ENCODE assay signal across 1 cellular context in genomic region chr6:134328138-134328537, GRCh38.
TF ChIP-seq lines count a peak whose summit lies in the region.

No MANE protein-coding gene starts in this region.

TF ChIP-seq in GM23338, 12 proteins besides CTCF, POLR2A, EP300 and RAD21 (continued from another document):
- TF ChIP-seq ZNF462 (CRISPR knock-in tag; IDR thresholded peaks at IDR 0.05) (no peak), ETS1 (IDR thresholded peaks at IDR 0.05) (no peak), CREB1 (CRISPR knock-in tag; IDR thresholded peaks at IDR 0.05; ENCODE audit: low read depth) (no peak), EZH2 (IDR thresholded peaks at IDR 0.05; ENCODE audit: low read depth, unreplicated experiment) (no peak), EZH2phosphoT487 (IDR thresholded peaks at IDR 0.05; ENCODE audit: unreplicated experiment) (no peak), ZNF114 (CRISPR knock-in tag; IDR thresholded peaks at IDR 0.05) (no peak), ZNF331 (CRISPR knock-in tag; IDR thresholded peaks at IDR 0.05; ENCODE audit: low read depth) (no peak), NANOG (IDR thresholded peaks at IDR 0.05; ENCODE audit: borderline replicate concordance) (no peak), STAT1 (IDR thresholded peaks at IDR 0.05; ENCODE audit: unreplicated experiment) (no peak), REST (IDR thresholded peaks at IDR 0.05; ENCODE audit: unreplicated experiment) (no peak), POLR2AphosphoS5 (IDR thresholded peaks at IDR 0.05; ENCODE audit: low read depth) (no peak)
